ENCODE assay signal across 16 cellular contexts in the genomic region with DNA sequence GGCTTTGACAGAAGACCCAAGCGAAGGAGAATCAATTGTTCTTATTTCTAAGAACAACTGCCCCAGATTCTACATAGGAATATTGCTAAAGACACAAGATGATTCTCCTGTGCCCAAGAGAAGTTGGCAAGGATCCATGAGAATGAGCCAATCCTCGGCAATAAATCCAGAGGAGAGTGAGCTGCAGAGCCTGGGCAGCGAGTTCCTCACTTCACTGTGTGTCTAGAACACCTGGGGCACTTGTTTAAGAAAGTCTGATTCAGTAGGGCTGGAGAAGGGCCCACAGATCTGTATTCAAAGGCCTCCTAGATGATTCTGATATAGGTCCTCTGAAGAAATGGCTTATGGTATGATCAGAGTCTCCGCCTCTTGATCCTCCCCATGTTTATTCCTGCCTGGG. TPM values are rescaled to one million over a fixed set of nuclear protein-coding genes. Genes with fewer than 3 reads are reported as not detected.
DNase-seq lines count a peak whose midpoint lies in the region; ATAC-seq and TF ChIP-seq lines count a peak whose summit lies in the region.
"Had no signal": no experiment of that assay in that cellular context is flagged by ENCODE, and none has a peak within 500 bp of the region (broad histone marks: within the 10 kb centered on the region; RNA-seq: fewer than 3 reads in every experiment).

No MANE protein-coding gene starts in this region.

- no peak overlapping the region for H2AFZ ChIP-seq in PC-9

- no peak for TF ChIP-seq CTCF in PC-9 (conservative IDR thresholded peaks at IDR 0.05)

- intact Hi-C loops in PC-9 (cut with micrococcal nuclease; ENCODE audit: unreplicated experiment) = no loop called here

- peaks cover 44% of the 10 kb centered on the region for H3K4me1 ChIP-seq in PC-9 (replicated peaks; ENCODE audit: insufficient read depth)
- peaks cover 2 to 9% of the 10 kb centered on the region in 2 donors for H3K4me1 ChIP-seq in esophagus (ENCODE audit: control insufficient read depth in 2 of 2, insufficient read depth in 2 of 2, low read length in 1 of 2)

- DNase-seq in DMS 273 (lab: John Stamatoyannopoulos, UW; ENCODE audit: unreplicated experiment) (peak; percentile 68), DMS 273 treated with DMSO at 0.1 percent for 48 hours (lab: John Stamatoyannopoulos, UW) (no peak), PC-9 (peak in 1 of 2 experiments; percentile 61), renal cortical epithelial cell (ENCODE audit: low read depth) (peak; percentile 83), OCI-M1 (lab: John Stamatoyannopoulos, UW) (no peak)
- DNase-seq in activated effector memory CD4-positive, alpha-beta T cell treated with anti-CD3 and anti-CD28 coated beads, Interleukin-2, amount 50 U/mL, for 16 hours = no peak
- DNase-seq: 8988T; activated CD8-positive, alpha-beta T cell treated with anti-CD3 and anti-CD28 coated beads for 36 hours; activated naive CD8-positive, alpha-beta T cell treated with anti-CD3 and anti-CD28 coated beads for 36 hours; KBM-7; naive B cell; NCI-H526; stimulated activated CD4-positive, alpha-beta T cell treated with anti-CD3 and anti-CD28 coated beads, Interleukin-12 subunit alpha, Interleukin-12 subunit beta, amount 100 ng/mL, for 4 hours; T-helper 17 cell had no signal

- BruUV-seq in PC-9 (replicated peaks; lab: Mats Ljungman, UMichigan) = no TSS peak

- H3K9me2 ChIP-seq in PC-9 (ENCODE audit: insufficient read depth) = no peaks in the 10 kb centered on the region

- H4K20me1 ChIP-seq in PC-9 (ENCODE audit: insufficient read depth) = no peaks in the 10 kb centered on the region

- peak overlapping the region; percentile 17 for H3K27ac ChIP-seq in PC-9
- peak overlapping the region; percentile 53 to 67 for H3K27ac ChIP-seq in esophagus (ENCODE audit: low read depth in 2 of 2, low read length in 1 of 2)

- no peaks in the 10 kb centered on the region for H3K9me3 ChIP-seq in PC-9 (ENCODE audit: insufficient read depth, low read depth)
- H3K9me3 ChIP-seq in esophagus (ENCODE audit: control insufficient read depth in 2 of 2, insufficient read depth in 1 of 2, low read depth in 1 of 2, low read length in 1 of 2) = no peaks in the 10 kb centered on the region

- no peak overlapping the region for H3K4me2 ChIP-seq in PC-9

- H3F3A ChIP-seq in PC-9 (ENCODE audit: insufficient read depth, low read depth) = peaks cover 13% of the 10 kb centered on the region

- no peaks in the 10 kb centered on the region for H3K27me3 ChIP-seq in PC-9 (ENCODE audit: insufficient read depth, low read depth)
- H3K27me3 ChIP-seq in esophagus (ENCODE audit: control insufficient read depth in 1 of 2, insufficient read depth in 2 of 2, low read length in 2 of 2) = no peaks in the 10 kb centered on the region

- 53 to 59% methylated on average over 4 of the region's 4 CpGs for WGBS in esophagus, 2 donors

- ATAC-seq in HG03457 (IDR thresholded peaks at IDR 0.05; ENCODE audit: unreplicated experiment) = no peak
- ATAC-seq: activated CD8-positive, alpha-beta T cell treated with anti-CD3 and anti-CD28 coated beads for 36 hours; T-helper 17 cell had no signal

- no peaks in the 10 kb centered on the region for H3K36me3 ChIP-seq in PC-9 (ENCODE audit: low read depth)
- H3K36me3 ChIP-seq in esophagus (ENCODE audit: control insufficient read depth in 2 of 2, insufficient read depth in 2 of 2, low read length in 1 of 2) = no peaks in the 10 kb centered on the region

- H3K4me3 ChIP-seq in PC-9 (no peak overlapping the region), esophagus (ENCODE audit: low read depth in 1 of 2, low read length in 2 of 2) (no peak overlapping the region)

- H3K79me2 ChIP-seq in PC-9 (ENCODE audit: low read depth) = peaks cover 4% of the 10 kb centered on the region; the same call in 1 of the 2 replicates

- CTCF ChIA-PET in PC-9 (lab: Charles Lee) = no interaction called here

- POLR2A ChIA-PET in PC-9 (lab: Charles Lee; ENCODE audit: unreplicated experiment) = no interaction called here

RNA-seq across cellular contexts. Expression of gene GADD45A, which starts 31.8 kb away (rescaled TPM):
- total RNA-seq in PC-9 (2021) (63.6 and 112 TPM in 2 replicates), renal cortical epithelial cell (47.8 and 53.8 TPM in 2 replicates)
- polyA plus RNA-seq in esophagus = 10 to 100 TPM; 32.7 to 56.7 TPM

Comparison
In these comparisons a context has a peak if more than half of its experiments do, and no peak if none do; other contexts are left out.
1. DNase-seq: peak in DMS 273 (single experiment) and renal cortical epithelial cell (single experiment); none in DMS 273 treated with DMSO at 0.1 percent for 48 hours (single experiment), activated effector memory CD4-positive, alpha-beta T cell treated with anti-CD3 and anti-CD28 coated beads, Interleukin-2, amount 50 U/mL, for 16 hours (single experiment) and OCI-M1 (single experiment).